Comparison of ENCODE assay signal across 7 cellular contexts in genomic region chr9:135911220-135911619, GRCh38. TPM values are rescaled to one million over a fixed set of nuclear protein-coding genes. Genes with fewer than 3 reads are reported as not detected.
DNase-seq lines count a peak whose midpoint lies in the region; ATAC-seq, FAIRE-seq and TF ChIP-seq lines count a peak whose summit lies in the region.
"Not testable (repeated sequence)": the region's sequence is repeated elsewhere in the genome, so short reads cannot be mapped to it uniquely, and the experiment has no call there.

No MANE protein-coding gene starts in this region.

- TF ChIP-seq EP300 in K562 (IDR thresholded peaks at IDR 0.05; ENCODE audit: low read length) = not testable (repeated sequence)

- DNase-seq in CD4-positive, CD25-positive, alpha-beta regulatory T cell; endothelial cell (ENCODE audit: low spot score); stimulated activated naive B cell treated with anti-CD40 and anti-IgM and Interleukin-4, amounts not matched to agents 10 μg/mL and 1 μg/mL and 100 μg/mL, for 72 hours: not testable (repeated sequence)
- peak in 1 of 4 experiments; percentile 29 for DNase-seq in K562 (ENCODE audit: extremely low read depth in 1 of 4, low spot score in 3 of 4)
- DNase-seq in spleen = peak; percentile 33

- not testable (repeated sequence) for H3K27me3 ChIP-seq in CD4-positive, CD25-positive, alpha-beta regulatory T cell (ENCODE audit: control insufficient read depth, insufficient read depth, low read length); K562 (ENCODE audit: control insufficient read depth in 2 of 2, insufficient read depth in 2 of 2, low read length in 2 of 2); spleen (replicated peaks in 1 of 7)

- not testable (repeated sequence) for H3K9ac ChIP-seq in K562 (ENCODE audit: insufficient read depth in 1 of 2, low read depth in 2 of 2, low read length in 2 of 2)

- H3K36me3 Mint-ChIP-seq in CD4-positive, CD25-positive, alpha-beta regulatory T cell = peaks cover 49% of the 10 kb centered on the region
- peaks cover 80% of the 10 kb centered on the region for H3K36me3 Mint-ChIP-seq in activated T-helper 17 cell treated with anti-CD3 and anti-CD28 coated beads, Interleukin-2, amount 50 U/mL, for 72 hours (ENCODE audit: low read depth)
- peaks cover 48% of the 10 kb centered on the region for H3K36me3 Mint-ChIP-seq in activated naive CD8-positive, alpha-beta T cell
- H3K36me3 Mint-ChIP-seq in endothelial cell (ENCODE audit: low read depth, unreplicated experiment) = peaks cover 67% of the 10 kb centered on the region
- peaks cover 62 to 70% of the 10 kb centered on the region in 2 donors for H3K36me3 Mint-ChIP-seq in stimulated activated naive B cell treated with anti-CD40 and anti-IgM and Interleukin-4, amounts not matched to agents 10 μg/mL and 1 μg/mL and 100 μg/mL, for 72 hours

- H3K4me3 ChIP-seq in CD4-positive, CD25-positive, alpha-beta regulatory T cell (ENCODE audit: low read depth, low read length); K562; spleen: not testable (repeated sequence)

- FAIRE-seq in K562 (lab: Jason Lieb, UNC) = not testable (repeated sequence)

- intact Hi-C loops in K562 (cut with micrococcal nuclease); spleen (cut with DNase I; ENCODE audit: low total_unique reads): not testable (repeated sequence)

- peaks cover 50% of the 10 kb centered on the region for H3K79me2 ChIP-seq in K562 (ENCODE audit: control insufficient read depth, insufficient read depth, low read length)

- H2AFZ ChIP-seq in K562 (ENCODE audit: low read depth, low read length) = not testable (repeated sequence)

- H3K9me3 ChIP-seq in CD4-positive, CD25-positive, alpha-beta regulatory T cell (ENCODE audit: control insufficient read depth in 2 of 2, low read length in 2 of 2) = peaks cover 13 to 32% of the 10 kb centered on the region in 2 experiments
- H3K9me3 ChIP-seq in K562 (replicated peaks; ENCODE audit: control insufficient read depth, insufficient read depth, low read depth, low read length) = peaks cover 17% of the 10 kb centered on the region
- peaks cover 0 to 41% (median 32%) of the 10 kb centered on the region in 8 donors for H3K9me3 ChIP-seq in spleen

- TF ChIP-seq RAD21 in K562 (CRISPR knock-in tag; conservative IDR thresholded peaks at IDR 0.05 in 1 of 2, IDR thresholded peaks at IDR 0.05 in 1 of 2) = not testable (repeated sequence)

- peaks cover 35% of the 10 kb centered on the region for H3K36me3 ChIP-seq in CD4-positive, CD25-positive, alpha-beta regulatory T cell (ENCODE audit: control insufficient read depth, insufficient read depth, low read length)
- peaks cover 64% of the 10 kb centered on the region for H3K36me3 ChIP-seq in K562 (ENCODE audit: control insufficient read depth, insufficient read depth, low read length)
- H3K36me3 ChIP-seq in spleen = peaks cover 0 to 59% (median 29%) of the 10 kb centered on the region in 6 donors

- POLR2A ChIA-PET in K562 (lab: Yijun Ruan, JAX) = not testable (repeated sequence)

- peak overlapping the region; percentile 65 to 89 (median 65) for H3K27ac Mint-ChIP-seq in CD4-positive, CD25-positive, alpha-beta regulatory T cell
- peak overlapping the region; percentile 67 for H3K27ac Mint-ChIP-seq in activated T-helper 17 cell treated with anti-CD3 and anti-CD28 coated beads, Interleukin-2, amount 50 U/mL, for 72 hours
- H3K27ac Mint-ChIP-seq in activated naive CD8-positive, alpha-beta T cell; endothelial cell (ENCODE audit: unreplicated experiment): not testable (repeated sequence)
- H3K27ac Mint-ChIP-seq in stimulated activated naive B cell treated with anti-CD40 and anti-IgM and Interleukin-4, amounts not matched to agents 10 μg/mL and 1 μg/mL and 100 μg/mL, for 72 hours = peak overlapping the region; percentile 25

- not testable (repeated sequence) for H3K27ac ChIP-seq in CD4-positive, CD25-positive, alpha-beta regulatory T cell (ENCODE audit: insufficient read depth, low read length, poor library complexity, severe bottlenecking); K562 (ENCODE audit: extremely low read depth, low read depth, low read length); spleen

- WGBS in K562 (ENCODE audit: insufficient coverage, low coverage, missing lambda C conversion rate) = 75% methylated on average over 10 of the region's 10 CpGs
- WGBS in spleen, 5 donors = 90 to 97% (median 96%) methylated on average over 10 of the region's 10 CpGs

- TF ChIP-seq CTCF in K562 (IDR thresholded peaks at IDR 0.05 in 2 of 3, conservative IDR thresholded peaks at IDR 0.05 in 1 of 3; ENCODE audit: insufficient read depth in 2 of 3, low read depth in 1 of 3, low read length in 3 of 3); endothelial cell (IDR thresholded peaks at IDR 0.05; ENCODE audit: unreplicated experiment); spleen (IDR thresholded peaks at IDR 0.05 in 8 of 11, conservative IDR thresholded peaks at IDR 0.05 in 3 of 11): not testable (repeated sequence)

- ATAC-seq in CD4-positive, CD25-positive, alpha-beta regulatory T cell (ENCODE audit: low read depth in 2 of 2); activated T-helper 17 cell treated with anti-CD3 and anti-CD28 coated beads, Interleukin-2, amount 50 U/mL, for 72 hours (replicated peaks); K562; stimulated activated naive B cell treated with anti-CD40 and anti-IgM and Interleukin-4, amounts not matched to agents 10 μg/mL and 1 μg/mL and 100 μg/mL, for 72 hours (replicated peaks): not testable (repeated sequence)

- CTCF ChIA-PET in K562 (lab: Yijun Ruan, JAX; ENCODE audit: low intra/inter-chr PET ratio) = not testable (repeated sequence)

- H3K4me1 Mint-ChIP-seq in CD4-positive, CD25-positive, alpha-beta regulatory T cell = peaks cover 22 to 40% (median 26%) of the 10 kb centered on the region in 4 donors
- H3K4me1 Mint-ChIP-seq in activated T-helper 17 cell treated with anti-CD3 and anti-CD28 coated beads, Interleukin-2, amount 50 U/mL, for 72 hours = peaks cover 32% of the 10 kb centered on the region
- peaks cover 27% of the 10 kb centered on the region for H3K4me1 Mint-ChIP-seq in activated naive CD8-positive, alpha-beta T cell (ENCODE audit: low read depth)
- H3K4me1 Mint-ChIP-seq in endothelial cell (ENCODE audit: unreplicated experiment) = peaks cover 12% of the 10 kb centered on the region
- peaks cover 29 to 49% of the 10 kb centered on the region in 2 donors for H3K4me1 Mint-ChIP-seq in stimulated activated naive B cell treated with anti-CD40 and anti-IgM and Interleukin-4, amounts not matched to agents 10 μg/mL and 1 μg/mL and 100 μg/mL, for 72 hours

- not testable (repeated sequence) for TF ChIP-seq POLR2A in K562 (conservative IDR thresholded peaks at IDR 0.05); spleen (IDR thresholded peaks at IDR 0.05)

- H3K27me3 Mint-ChIP-seq in CD4-positive, CD25-positive, alpha-beta regulatory T cell; activated T-helper 17 cell treated with anti-CD3 and anti-CD28 coated beads, Interleukin-2, amount 50 U/mL, for 72 hours; activated naive CD8-positive, alpha-beta T cell; endothelial cell (ENCODE audit: unreplicated experiment); stimulated activated naive B cell treated with anti-CD40 and anti-IgM and Interleukin-4, amounts not matched to agents 10 μg/mL and 1 μg/mL and 100 μg/mL, for 72 hours: not testable (repeated sequence)

- not testable (repeated sequence) for H3K4me3 Mint-ChIP-seq in CD4-positive, CD25-positive, alpha-beta regulatory T cell; activated T-helper 17 cell treated with anti-CD3 and anti-CD28 coated beads, Interleukin-2, amount 50 U/mL, for 72 hours
- H3K4me3 Mint-ChIP-seq in activated naive CD8-positive, alpha-beta T cell = peak overlapping the region; percentile 5
- H3K4me3 Mint-ChIP-seq in endothelial cell (ENCODE audit: unreplicated experiment) = peak overlapping the region; percentile 54
- H3K4me3 Mint-ChIP-seq in stimulated activated naive B cell treated with anti-CD40 and anti-IgM and Interleukin-4, amounts not matched to agents 10 μg/mL and 1 μg/mL and 100 μg/mL, for 72 hours = peak overlapping the region in 1 of 2 donors; percentile 2

- in situ Hi-C loops in K562 (cut with MboI) = not testable (repeated sequence)

- H3K9me1 ChIP-seq in K562 (ENCODE audit: control insufficient read depth, insufficient read depth, low read length) = not testable (repeated sequence)

- BruUV-seq in K562 (replicated peaks; lab: Mats Ljungman, UMichigan) = not testable (repeated sequence)

- peaks cover 21% of the 10 kb centered on the region for H3K4me1 ChIP-seq in CD4-positive, CD25-positive, alpha-beta regulatory T cell (ENCODE audit: control insufficient read depth, insufficient read depth, low read length, poor library complexity, severe bottlenecking)
- peaks cover 30 to 40% of the 10 kb centered on the region in 2 experiments for H3K4me1 ChIP-seq in K562 (replicated peaks in 1 of 2; ENCODE audit: control insufficient read depth in 2 of 2, insufficient read depth in 2 of 2, low read length in 2 of 2)
- H3K4me1 ChIP-seq in spleen = peaks cover 18 to 36% (median 26%) of the 10 kb centered on the region in 6 donors

- not testable (repeated sequence) for H4K20me1 ChIP-seq in K562 (replicated peaks; ENCODE audit: control insufficient read depth, insufficient read depth, low read length)

- H3K9me3 Mint-ChIP-seq in CD4-positive, CD25-positive, alpha-beta regulatory T cell = peaks cover 0 to 35% (median 8%) of the 10 kb centered on the region in 7 donors
- not testable (repeated sequence) for H3K9me3 Mint-ChIP-seq in activated T-helper 17 cell treated with anti-CD3 and anti-CD28 coated beads, Interleukin-2, amount 50 U/mL, for 72 hours; activated naive CD8-positive, alpha-beta T cell (ENCODE audit: low read depth)
- H3K9me3 Mint-ChIP-seq in endothelial cell (ENCODE audit: unreplicated experiment) = peaks cover 17% of the 10 kb centered on the region
- peaks cover 12 to 20% of the 10 kb centered on the region in 2 donors for H3K9me3 Mint-ChIP-seq in stimulated activated naive B cell treated with anti-CD40 and anti-IgM and Interleukin-4, amounts not matched to agents 10 μg/mL and 1 μg/mL and 100 μg/mL, for 72 hours

- H3K4me2 ChIP-seq in K562 (ENCODE audit: insufficient read depth, low read length) = peak overlapping the region; percentile 20; the same call in 1 of the 2 replicates

RNA-seq across cellular contexts. Expression of gene CAMSAP1, which starts 3.9 kb away (rescaled TPM):
- total RNA-seq in CD4-positive, CD25-positive, alpha-beta regulatory T cell = 31.6 TPM
- 1 to 10 TPM in 3 of 4 donors, under 1 TPM in 1; 0.67 to 2.2 (median 1.8) TPM for polyA plus RNA-seq in CD4-positive, CD25-positive, alpha-beta regulatory T cell
- total RNA-seq in activated T-helper 17 cell treated with anti-CD3 and anti-CD28 coated beads, Interleukin-2, amount 50 U/mL, for 72 hours = 10 to 100 TPM; 37.8 to 46.2 TPM
- 40.9 and 68.9 TPM in 2 replicates for total RNA-seq in K562 (2011; cell fraction: chromatin; rRNA removed; ENCODE audit: low replicate concordance)
- total RNA-seq in K562 (2011; cell fraction: nucleolus; rRNA removed) = 21.5 and 22.4 TPM in 2 replicates
- 36.1 and 42.5 TPM in 2 replicates for total RNA-seq in K562 (2011; cell fraction: nucleoplasm; rRNA removed)
- total RNA-seq in K562 (2014; rRNA removed) (18.1 and 23.4 TPM in 2 replicates), K562 (2014; rRNA removed; fragmentation: Illumina TruSeq; extraction: Trizol) (14.3 TPM in 2 replicates), K562 (2015; rRNA removed; fragmentation: Illumina TruSeq; extraction: Trizol) (13.9 and 15.7 TPM in 2 replicates), K562 (2021) (28.8 and 32.8 TPM in 2 replicates), endothelial cell (ENCODE audit: unreplicated experiment) (44.7 TPM), spleen (10 to 100 TPM; 18.6 to 34.3 (median 20.0) TPM)
- polyA plus RNA-seq in K562 (2011; rRNA removed) (6.3 and 6.9 TPM in 2 replicates), K562 (2014; fragmentation: Illumina TruSeq; extraction: Trizol) (14.9 and 19.7 TPM in 2 replicates), K562 (2014; fragmentation: Nextera tagmentation; extraction: Ambion mirVana) (1 to 10 TPM; 1.5 to 1.6 TPM), K562 (2014; rRNA removed) (10.0 and 11.3 TPM in 2 replicates), spleen (1 to 10 TPM; 2.4 to 4.1 (median 2.8) TPM)
- 6.3 and 8.3 TPM in 2 replicates for polyA plus RNA-seq in K562 (2011; cell fraction: cytosol; rRNA removed)
- 15.6 and 19.6 TPM in 2 replicates for polyA plus RNA-seq in K562 (2011; cell fraction: nucleus; rRNA removed)
- 10.6 and 11.9 TPM in 2 replicates for polyA plus RNA-seq in K562 (2012)
- polyA minus RNA-seq in K562 (2011; rRNA and poly(A)+ RNA removed) = 14.1 and 20.0 TPM in 2 replicates
- 42.2 and 76.3 TPM in 2 replicates for polyA minus RNA-seq in K562 (2011; cell fraction: cytosol; rRNA and poly(A)+ RNA removed)
- polyA minus RNA-seq in K562 (2011; cell fraction: nucleus; rRNA and poly(A)+ RNA removed) = 11.4 and 23.5 TPM in 2 replicates

RNA-seq across cellular contexts. Expression of gene UBAC1, which starts 50.0 kb away (rescaled TPM):
- total RNA-seq in CD4-positive, CD25-positive, alpha-beta regulatory T cell = 23.8 TPM
- polyA plus RNA-seq in CD4-positive, CD25-positive, alpha-beta regulatory T cell = 10 to 100 TPM; 17.8 to 27.7 (median 23.4) TPM
- total RNA-seq in activated T-helper 17 cell treated with anti-CD3 and anti-CD28 coated beads, Interleukin-2, amount 50 U/mL, for 72 hours = 10 to 100 TPM; 37.8 to 39.8 TPM
- 536 and 854 TPM in 2 replicates for total RNA-seq in K562 (2011; cell fraction: chromatin; rRNA removed; ENCODE audit: low replicate concordance)
- total RNA-seq in K562 (2011; cell fraction: nucleolus; rRNA removed) = 552 and 553 TPM in 2 replicates
- 447 and 492 TPM in 2 replicates for total RNA-seq in K562 (2011; cell fraction: nucleoplasm; rRNA removed)
- total RNA-seq in K562 (2014; rRNA removed) = 399 and 504 TPM in 2 replicates
- 138 and 145 TPM in 2 replicates for total RNA-seq in K562 (2014; rRNA removed; fragmentation: Illumina TruSeq; extraction: Trizol)
- total RNA-seq in K562 (2015; rRNA removed; fragmentation: Illumina TruSeq; extraction: Trizol) = 166 and 171 TPM in 2 replicates
- 294 and 309 TPM in 2 replicates for total RNA-seq in K562 (2021)
- polyA plus RNA-seq in K562 (2011; rRNA removed) = 385 and 395 TPM in 2 replicates
- 447 and 505 TPM in 2 replicates for polyA plus RNA-seq in K562 (2011; cell fraction: cytosol; rRNA removed)
- polyA plus RNA-seq in K562 (2011; cell fraction: nucleus; rRNA removed) = 838 and 845 TPM in 2 replicates
- polyA plus RNA-seq in K562 (2012) = 178 and 239 TPM in 2 replicates
- 219 and 228 TPM in 2 replicates for polyA plus RNA-seq in K562 (2014; fragmentation: Illumina TruSeq; extraction: Trizol)
- 100 to 1,000 TPM in 1 of 2 experiments, 10 to 100 TPM in 1; 94.0 to 117 TPM for polyA plus RNA-seq in K562 (2014; fragmentation: Nextera tagmentation; extraction: Ambion mirVana)
- 381 and 405 TPM in 2 replicates for polyA plus RNA-seq in K562 (2014; rRNA removed)
- 128 and 165 TPM in 2 replicates for polyA minus RNA-seq in K562 (2011; rRNA and poly(A)+ RNA removed)
- 110 and 129 TPM in 2 replicates for polyA minus RNA-seq in K562 (2011; cell fraction: cytosol; rRNA and poly(A)+ RNA removed)
- 120 and 171 TPM in 2 replicates for polyA minus RNA-seq in K562 (2011; cell fraction: nucleus; rRNA and poly(A)+ RNA removed)
- total RNA-seq in endothelial cell (ENCODE audit: unreplicated experiment) = 46.8 TPM
- total RNA-seq in spleen = 10 to 100 TPM; 32.3 to 45.8 (median 34.0) TPM
- polyA plus RNA-seq in spleen = 10 to 100 TPM; 28.0 to 45.3 (median 35.0) TPM
